ENCODE assay signal across 8 cellular contexts in genomic region chr3:192514754-192515660, GRCh38.
A peak's percentile ranks its signal among the peaks of the same experiment; 100 is the strongest.
DNase-seq lines count a peak whose midpoint lies in the region; ATAC-seq and TF ChIP-seq lines count a peak whose summit lies in the region.

No MANE protein-coding gene starts in this region.

- H3K36me3 ChIP-seq in muscle layer of duodenum (ENCODE audit: control insufficient read depth in 1 of 2, insufficient read depth in 2 of 2, low read length in 2 of 2) (no peaks in the 10 kb centered on the region), PC-3 (ENCODE audit: low read depth, low read length) (no peaks in the 10 kb centered on the region)

- CTCF ChIA-PET in Calu3 (lab: Charles Lee): interaction anchor here (0.7 to 1.7 kb wide), 6 partner anchors 9 to 1808 kb away, joined by 3 to 5 read pairs (median 3); no protein-coding TSS in a partner anchor
- CTCF ChIA-PET in PC-3 (lab: Charles Lee): no interaction called here

- H3K27ac Mint-ChIP-seq in Calu3 (ENCODE audit: unreplicated experiment): peak overlapping the region; percentile 28
- H3K27ac Mint-ChIP-seq in chondrocyte (ENCODE audit: unreplicated experiment): no peak overlapping the region

- H3K4me1 ChIP-seq in muscle layer of duodenum (ENCODE audit: control insufficient read depth in 1 of 2, insufficient read depth in 2 of 2, low read length in 2 of 2) (peaks cover 0 to 15% of the 10 kb centered on the region in 2 donors), PC-3 (ENCODE audit: insufficient read depth, low read length) (no peaks in the 10 kb centered on the region)

- H3K36me3 Mint-ChIP-seq in Calu3 (ENCODE audit: insufficient read depth, unreplicated experiment) (peaks cover 20% of the 10 kb centered on the region), chondrocyte (ENCODE audit: low read depth) (no peaks in the 10 kb centered on the region)

- H3K27ac ChIP-seq in muscle layer of duodenum (ENCODE audit: low read length) (no peak overlapping the region), PC-3 (ENCODE audit: low read length) (no peak overlapping the region)

- DNase-seq in Calu3: peak; percentile 93
- peak; percentile 68 to 76 for DNase-seq in NCI-H187 (lab: John Stamatoyannopoulos, UW)
- peak; percentile 86 for DNase-seq in chondrocyte (ENCODE audit: low spot score)
- no peak for DNase-seq in PC-3

- intact Hi-C loops in Calu3 (cut with micrococcal nuclease; ENCODE audit: unreplicated experiment): no loop called here
- intact Hi-C loops in PC-3 (cut with micrococcal nuclease): no loop called here

- peaks cover 17% of the 10 kb centered on the region for H3K27me3 ChIP-seq in muscle layer of duodenum (ENCODE audit: low read depth, low read length)
- H3K27me3 ChIP-seq in PC-3 (ENCODE audit: low read length): peaks cover 33% of the 10 kb centered on the region

- no peak overlapping the region for H2AFZ ChIP-seq in PC-3 (ENCODE audit: low read length)

- H3K4me2 ChIP-seq in PC-3 (ENCODE audit: low read length): no peak overlapping the region

- peaks cover 28% of the 10 kb centered on the region for H3K4me1 Mint-ChIP-seq in Calu3 (ENCODE audit: low read depth, unreplicated experiment)
- peaks cover 16% of the 10 kb centered on the region for H3K4me1 Mint-ChIP-seq in chondrocyte (ENCODE audit: low read depth)

- peak overlapping the region; percentile 85 for H3K4me3 Mint-ChIP-seq in Calu3 (ENCODE audit: low read depth, unreplicated experiment)
- peak overlapping the region; percentile 68 for H3K4me3 Mint-ChIP-seq in chondrocyte (ENCODE audit: unreplicated experiment)

- no peaks in the 10 kb centered on the region for H4K20me1 ChIP-seq in PC-3 (ENCODE audit: low read length)

- no peaks in the 10 kb centered on the region for H3K9me2 ChIP-seq in PC-3 (replicated peaks; ENCODE audit: low read length)

- no peak for ATAC-seq in GM19324 (IDR thresholded peaks at IDR 0.05; ENCODE audit: low FRiP score, unreplicated experiment)
- ATAC-seq in PC-3: no peak
- no peak for ATAC-seq in GM19463 (IDR thresholded peaks at IDR 0.05; ENCODE audit: unreplicated experiment)
- ATAC-seq in HG03097 (IDR thresholded peaks at IDR 0.05; ENCODE audit: low FRiP score, unreplicated experiment): no peak

- H3K9me3 ChIP-seq in muscle layer of duodenum (ENCODE audit: control insufficient read depth in 1 of 2, low read length in 2 of 2): peaks cover 0 to 10% of the 10 kb centered on the region in 2 donors
- H3K9me3 ChIP-seq in PC-3 (ENCODE audit: low read length): no peaks in the 10 kb centered on the region

- H3K4me3 ChIP-seq in muscle layer of duodenum (ENCODE audit: low read depth in 1 of 2, low read length in 2 of 2) (peak overlapping the region; percentile 42 to 82), PC-3 (ENCODE audit: low read length) (no peak overlapping the region)

- no peaks in the 10 kb centered on the region for H3K9me3 Mint-ChIP-seq in Calu3 (ENCODE audit: low read depth, unreplicated experiment)
- H3K9me3 Mint-ChIP-seq in chondrocyte (ENCODE audit: low read depth): peaks cover 9% of the 10 kb centered on the region

- H3K27me3 Mint-ChIP-seq in Calu3 (ENCODE audit: unreplicated experiment) (peaks cover 48% of the 10 kb centered on the region), chondrocyte (ENCODE audit: low read depth) (peaks cover 48% of the 10 kb centered on the region)

- H3F3A ChIP-seq in PC-3 (ENCODE audit: low read length, unreplicated experiment): no peaks in the 10 kb centered on the region

- H3K79me2 ChIP-seq in PC-3 (ENCODE audit: low read length): no peaks in the 10 kb centered on the region

- BruUV-seq in Calu3 (replicated peaks; lab: Mats Ljungman, UMichigan) (no TSS peak), PC-3 (replicated peaks; lab: Mats Ljungman, UMichigan) (no TSS peak)

- H3K9ac ChIP-seq in PC-3 (ENCODE audit: low read length): no peak overlapping the region

- POLR2A ChIA-PET in PC-3 (lab: Charles Lee; ENCODE audit: unreplicated experiment): no interaction called here

- TF ChIP-seq CTCF in Calu3 (IDR thresholded peaks at IDR 0.05; ENCODE audit: unreplicated experiment) (peak; percentile 82), chondrocyte (IDR thresholded peaks at IDR 0.05) (peak; percentile 61), PC-3 (conservative IDR thresholded peaks at IDR 0.05; ENCODE audit: low read depth, low read length) (no peak)
